Comparison of ENCODE assay signal across 10 cellular contexts in the genomic region with DNA sequence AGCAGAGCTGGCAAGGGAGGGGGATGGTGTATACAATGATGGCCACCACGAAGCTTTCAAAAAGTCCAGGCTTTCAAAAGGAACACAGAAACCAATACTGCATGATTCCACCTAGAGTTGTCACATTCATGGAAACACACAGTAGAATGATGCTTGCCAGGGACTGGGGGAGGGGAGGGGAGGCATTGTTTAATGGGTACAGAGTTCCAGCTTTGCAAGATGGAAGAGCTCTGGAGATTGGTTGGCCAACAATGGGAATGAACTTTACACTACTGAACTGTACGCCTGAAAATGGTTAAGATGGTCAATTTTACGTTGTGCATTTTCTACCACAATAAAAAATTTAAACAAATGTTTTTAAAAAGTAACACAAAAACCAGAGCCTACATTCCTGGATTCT.
"Had no signal": no experiment of that assay in that cellular context is flagged by ENCODE, and none has a peak within 500 bp of the region (broad histone marks: within the 10 kb centered on the region; RNA-seq: fewer than 3 reads in every experiment).

No MANE protein-coding gene starts in this region.

- H2AFZ ChIP-seq: GM23248, GM23338 had no signal

- ATAC-seq: GM23338, HCT116 had no signal

- H3K4me1 Mint-ChIP-seq: GM23338 had no signal

- H3K4me3 ChIP-seq: GM23248, GM23338, HAP-1 had no signal

- H3K9me3 Mint-ChIP-seq: GM23338, H9 had no signal

- H3K9ac ChIP-seq: GM23248 had no signal

- H3K4me1 ChIP-seq: HAP-1 had no signal

- FAIRE-seq: H54 had no signal

- DNase-seq: GM23248, GOT3, H7, H9, HCEC 1CT, HFFc6 had no signal

- H3K27ac Mint-ChIP-seq: GM23338, H9, HFFc6 had no signal

- H3K36me3 ChIP-seq: HAP-1 had no signal

- H3K4me3 Mint-ChIP-seq: GM23338, H9, HFFc6 had no signal

- H3K9me3 ChIP-seq: HAP-1 had no signal

- H3K4me2 ChIP-seq: GM23338 had no signal

- H3K27ac ChIP-seq: GM23248 had no signal
